Comparison of ENCODE assay signal across 1 cellular context in genomic region chr7:12655161-12655560, GRCh38.
TF ChIP-seq lines count a peak whose summit lies in the region.

No MANE protein-coding gene starts in this region.

TF ChIP-seq in IMR-90, 13 proteins besides CTCF, POLR2A, EP300 and RAD21:
- TF ChIP-seq CHD1 (IDR thresholded peaks at IDR 0.05; ENCODE audit: low read depth, low read length) (no peak), MAZ (IDR thresholded peaks at IDR 0.05; ENCODE audit: borderline replicate concordance, low read depth, low read length) (no peak), USF2 (IDR thresholded peaks at IDR 0.05; ENCODE audit: low read depth, low read length) (no peak), CEBPB (IDR thresholded peaks at IDR 0.05; ENCODE audit: low read depth, low read length) (no peak), RFX5 (IDR thresholded peaks at IDR 0.05; ENCODE audit: low read depth, low read length) (no peak), MAFK (IDR thresholded peaks at IDR 0.05; ENCODE audit: low read depth, low read length) (no peak), MXI1 (IDR thresholded peaks at IDR 0.05; ENCODE audit: borderline replicate concordance, low read depth, low read length) (no peak), SMC3 (IDR thresholded peaks at IDR 0.05; ENCODE audit: low read depth, low read length) (no peak), NFE2L2 (IDR thresholded peaks at IDR 0.05; ENCODE audit: low read depth, low read length) (no peak), ELK1 (IDR thresholded peaks at IDR 0.05; ENCODE audit: borderline replicate concordance, low read depth, low read length) (no peak), BHLHE40 (IDR thresholded peaks at IDR 0.05; ENCODE audit: low read depth, low read length) (no peak), FOS (IDR thresholded peaks at IDR 0.05; ENCODE audit: low read depth, low read length) (no peak), RCOR1 (IDR thresholded peaks at IDR 0.05; ENCODE audit: insufficient replicate concordance, low read length) (no peak)
